In genomic region chr13:24929196-24929595, GRCh38 we compare ENCODE assay signal across 11 cellular contexts.
"Had no signal": no experiment of that assay in that cellular context is flagged by ENCODE, and none has a peak within 500 bp of the region (broad histone marks: within the 10 kb centered on the region; RNA-seq: fewer than 3 reads in every experiment).

No MANE protein-coding gene starts in this region.

- FAIRE-seq: H1, H54 had no signal

- H3K4me2 ChIP-seq: GM23338 had no signal

- H2AFZ ChIP-seq: GM23248, GM23338 had no signal

- H3K9me3 ChIP-seq: HAP-1 had no signal

- H3K27ac ChIP-seq: GM23248 had no signal

- DNase-seq: GM23248, GOT3, H7, H9, HCEC 1CT, HFFc6 had no signal

- H3K36me3 ChIP-seq: HAP-1 had no signal

- ATAC-seq: GM23338, HCT116 had no signal

- H3K9ac ChIP-seq: GM23248 had no signal

- H3K4me3 ChIP-seq: GM23248, GM23338, HAP-1 had no signal
